In genomic region chr12:48956279-48957140, GRCh38 we compare ENCODE assay signal across 8 cellular contexts. TPM values are rescaled to one million over a fixed set of nuclear protein-coding genes. Genes with fewer than 3 reads are reported as not detected.
DNase-seq lines count a peak whose midpoint lies in the region; ATAC-seq and TF ChIP-seq lines count a peak whose summit lies in the region.

No MANE protein-coding gene starts in this region.

- H3K4me3 ChIP-seq in BLaER1 (peak overlapping the region; percentile 81), KMS-11 (IDR thresholded peaks at IDR 0.05; ENCODE audit: insufficient read depth, low read depth, low read length) (no peak overlapping the region), Peyer's patch (peak overlapping the region; percentile 64 to 100 (median 76)), breast epithelium (peak overlapping the region; percentile 77 to 99 (median 98)), iPS-15b (ENCODE audit: low read depth, low read length) (peak overlapping the region; percentile 95)

- H4K20me1 ChIP-seq in BLaER1 (peaks cover 51% of the 10 kb centered on the region), KMS-11 (ENCODE audit: insufficient read depth) (no peaks in the 10 kb centered on the region)

- H3K27me3 ChIP-seq in BLaER1 (no peaks in the 10 kb centered on the region), KMS-11 (ENCODE audit: insufficient read depth, low read depth) (no peaks in the 10 kb centered on the region), Peyer's patch (no peaks in the 10 kb centered on the region), breast epithelium (no peaks in the 10 kb centered on the region), iPS-15b (ENCODE audit: control insufficient read depth, insufficient read depth, low read length) (no peaks in the 10 kb centered on the region)

- peak; percentile 4 for ATAC-seq in GM18907 (IDR thresholded peaks at IDR 0.05; ENCODE audit: unreplicated experiment)

- H3K4me2 ChIP-seq in BLaER1 (peak overlapping the region; percentile 96), KMS-11 (peak overlapping the region; percentile 99)

- peak overlapping the region; percentile 83 for H3K9ac ChIP-seq in BLaER1
- H3K9ac ChIP-seq in KMS-11 = peak overlapping the region; percentile 53
- peak overlapping the region; percentile 87 for H3K9ac ChIP-seq in iPS-15b (ENCODE audit: low read depth, low read length)

- TF ChIP-seq POLR2A in Peyer's patch (IDR thresholded peaks at IDR 0.05) = no peak
- TF ChIP-seq POLR2A in breast epithelium (IDR thresholded peaks at IDR 0.05) = no peak

- intact Hi-C loops in breast epithelium (cut with DNase I; ENCODE audit: low total_unique reads) = no loop called here

- peak overlapping the region; percentile 80 for H2AFZ ChIP-seq in KMS-11 (ENCODE audit: low read depth)

- DNase-seq in Peyer's patch (peak; percentile 49 to 81 (median 81)), breast epithelium (ENCODE audit: low spot score in 2 of 2) (peak; percentile 75 to 86), retina (peak; percentile 83)
- no peak for DNase-seq in NK-92 treated with Interleukin-12 subunit alpha and Interleukin-12 subunit beta, amount 100 ng/mL, for 24 hours (lab: John Stamatoyannopoulos, UW)

- TF ChIP-seq CTCF in KMS-11 (conservative IDR thresholded peaks at IDR 0.05; ENCODE audit: low read depth, low read length) = no peak
- TF ChIP-seq CTCF in Peyer's patch (IDR thresholded peaks at IDR 0.05) = no peak
- no peak for TF ChIP-seq CTCF in breast epithelium (IDR thresholded peaks at IDR 0.05)

- peak overlapping the region; percentile 71 for H3K27ac ChIP-seq in BLaER1
- H3K27ac ChIP-seq in KMS-11 = no peak overlapping the region
- peak overlapping the region; percentile 75 to 91 (median 82) for H3K27ac ChIP-seq in Peyer's patch
- peak overlapping the region; percentile 83 to 98 for H3K27ac ChIP-seq in breast epithelium

- H3K4me1 ChIP-seq in BLaER1 = peaks cover 38% of the 10 kb centered on the region
- peaks cover 49% of the 10 kb centered on the region for H3K4me1 ChIP-seq in KMS-11 (ENCODE audit: low read depth, poor library complexity, severe bottlenecking)
- peaks cover 0 to 19% (median 0%) of the 10 kb centered on the region in 4 donors for H3K4me1 ChIP-seq in Peyer's patch
- H3K4me1 ChIP-seq in breast epithelium = peaks cover 0 to 13% of the 10 kb centered on the region in 2 donors
- H3K4me1 ChIP-seq in iPS-15b (ENCODE audit: control insufficient read depth, insufficient read depth, low read length) = peaks cover 14% of the 10 kb centered on the region

- peaks cover 35% of the 10 kb centered on the region for H3K36me3 ChIP-seq in BLaER1
- H3K36me3 ChIP-seq in KMS-11 (ENCODE audit: insufficient read depth) = no peaks in the 10 kb centered on the region
- peaks cover 0 to 5% (median 0%) of the 10 kb centered on the region in 3 donors for H3K36me3 ChIP-seq in Peyer's patch
- no peaks in the 10 kb centered on the region for H3K36me3 ChIP-seq in breast epithelium
- peaks cover 13% of the 10 kb centered on the region for H3K36me3 ChIP-seq in iPS-15b (ENCODE audit: control insufficient read depth, insufficient read depth, low read length)

- peaks cover 51% of the 10 kb centered on the region for H3K79me2 ChIP-seq in KMS-11 (ENCODE audit: insufficient read depth, low read depth)

- H3K9me3 ChIP-seq in BLaER1 (no peaks in the 10 kb centered on the region), Peyer's patch (no peaks in the 10 kb centered on the region), breast epithelium (no peaks in the 10 kb centered on the region), iPS-15b (ENCODE audit: control insufficient read depth, insufficient read depth, low read length) (no peaks in the 10 kb centered on the region)

RNA-seq across cellular contexts. Expression of gene ARF3, which starts 0.8 kb away (rescaled TPM):
- total RNA-seq in Peyer's patch = 100 to 1,000 TPM in 1 of 4 donors, 10 to 100 TPM in 3; 49.3 to 217 (median 63.5) TPM
- total RNA-seq in breast epithelium = 10 to 100 TPM; 65.2 to 86.2 (median 75.2) TPM

RNA-seq across cellular contexts. Expression of gene WNT10B, which starts 15.0 kb away (rescaled TPM):
- 1 to 10 TPM in 2 of 4 donors, under 1 TPM in 1, not detected in 1; 0.67 to 1.8 (median 1.7) TPM for total RNA-seq in Peyer's patch
- 1 to 10 TPM in 1 of 3 donors, under 1 TPM in 1, not detected in 1; 0.29 to 1.3 TPM for total RNA-seq in breast epithelium

RNA-seq across cellular contexts. Expression of gene WNT1, which starts 21.6 kb away (rescaled TPM):
- total RNA-seq in Peyer's patch (not detected), breast epithelium (not detected)

RNA-seq across cellular contexts. Expression of gene FKBP11, which starts 31.2 kb away (rescaled TPM):
- total RNA-seq in Peyer's patch (10 to 100 TPM in 2 of 4 donors, 1 to 10 TPM in 2; 7.5 to 26.9 (median 12.6) TPM), breast epithelium (10 to 100 TPM in 2 of 3 donors, 1 to 10 TPM in 1; 3.7 to 15.7 (median 13.5) TPM)

RNA-seq across cellular contexts. Expression of gene DDN, which starts 42.7 kb away (rescaled TPM):
- under 1 TPM in 2 of 4 donors, not detected in 2; 0.27 to 0.28 TPM for total RNA-seq in Peyer's patch
- total RNA-seq in breast epithelium = under 1 TPM in 2 of 3 donors, not detected in 1; under 0.01 to 0.16 TPM
